In the genomic region with DNA sequence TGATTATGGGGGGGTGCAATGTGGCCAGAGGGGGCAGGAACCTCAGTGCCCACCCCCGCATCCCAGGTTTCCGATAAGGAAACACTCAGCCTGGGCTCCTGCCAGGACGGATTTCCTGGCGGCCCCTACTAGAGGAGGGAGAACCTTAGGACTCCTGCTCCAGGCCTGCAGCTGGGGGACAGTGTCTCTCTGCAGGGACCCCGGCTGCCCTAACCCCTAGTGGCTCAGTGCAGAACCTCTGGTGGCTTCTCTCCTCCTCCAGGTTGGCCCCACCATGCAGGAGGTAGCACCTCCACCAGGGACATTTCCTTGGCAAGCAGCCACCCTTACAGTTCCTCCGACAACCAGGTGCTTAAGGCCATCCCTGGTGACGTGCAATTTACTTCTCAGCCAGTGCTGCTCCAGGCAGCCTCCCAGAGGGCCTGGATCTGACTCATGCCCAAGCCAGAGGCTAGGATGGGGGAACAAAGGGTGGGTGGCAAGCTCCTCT, we compare ENCODE assay signal across 13 cellular contexts. TPM values are rescaled to one million over a fixed set of nuclear protein-coding genes. Genes with fewer than 3 reads are reported as not detected.
DNase-seq lines count a peak whose midpoint lies in the region; ATAC-seq, FAIRE-seq and TF ChIP-seq lines count a peak whose summit lies in the region.
"Had no signal": no experiment of that assay in that cellular context is flagged by ENCODE, and none has a peak within 500 bp of the region (broad histone marks: within the 10 kb centered on the region; RNA-seq: fewer than 3 reads in every experiment).

No MANE protein-coding gene starts in this region.

- H3K4me1 ChIP-seq in pancreas, result no peaks in the 10 kb centered on the region
- H3K4me1 ChIP-seq in OCI-LY7 (ENCODE audit: insufficient read depth, low read length, poor library complexity, severe bottlenecking), result peaks cover 6% of the 10 kb centered on the region

- H3K27ac ChIP-seq in pancreas (no peak overlapping the region), OCI-LY7 (ENCODE audit: low read depth, low read length, poor library complexity, severe bottlenecking) (no peak overlapping the region)

- H3K9me3 ChIP-seq in pancreas (no peaks in the 10 kb centered on the region), OCI-LY7 (ENCODE audit: low read length) (no peaks in the 10 kb centered on the region)

- peaks cover 0 to 4% (median 1%) of the 10 kb centered on the region in 3 donors for H3K27me3 Mint-ChIP-seq in CD14-positive monocyte (ENCODE audit: low read depth in 3 of 3)
- peaks cover 0 to 5% of the 10 kb centered on the region in 2 donors for H3K27me3 Mint-ChIP-seq in natural killer cell treated with Interleukin-12 subunit alpha and Interleukin-12 subunit beta and Interleukin-15 and Interleukin-18, amount 100 ng/mL, for 72 hours

- H3K4me1 Mint-ChIP-seq in CD14-positive monocyte, result peaks cover 7% of the 10 kb centered on the region
- H3K4me1 Mint-ChIP-seq in natural killer cell treated with Interleukin-12 subunit alpha and Interleukin-12 subunit beta and Interleukin-15 and Interleukin-18, amount 100 ng/mL, for 72 hours (ENCODE audit: low read depth in 2 of 2), result no peaks in the 10 kb centered on the region
- H3K4me1 Mint-ChIP-seq: natural killer cell had no signal

- ATAC-seq in pancreas, result peak in 3 of 4 donors; percentile 71 to 83 (median 77)
- no peak for ATAC-seq in natural killer cell treated with Interleukin-12 subunit alpha and Interleukin-12 subunit beta and Interleukin-15 and Interleukin-18, amount 100 ng/mL, for 72 hours
- ATAC-seq in HG02885 (IDR thresholded peaks at IDR 0.05; ENCODE audit: poor library complexity, unreplicated experiment), result no peak
- ATAC-seq: natural killer cell had no signal

- no peaks in the 10 kb centered on the region for H3K9me2 ChIP-seq in OCI-LY7 (ENCODE audit: insufficient read depth, low read length)

- peaks cover 0 to 4% (median 0%) of the 10 kb centered on the region in 7 donors for H3K9me3 Mint-ChIP-seq in CD14-positive monocyte
- H3K9me3 Mint-ChIP-seq in natural killer cell treated with Interleukin-12 subunit alpha and Interleukin-12 subunit beta and Interleukin-15 and Interleukin-18, amount 100 ng/mL, for 72 hours, result no peaks in the 10 kb centered on the region
- H3K9me3 Mint-ChIP-seq: natural killer cell had no signal

- no peak for FAIRE-seq in pancreas (lab: Jason Lieb, UNC)

- no peak overlapping the region for H2AFZ ChIP-seq in OCI-LY7 (ENCODE audit: low read length)

- H3K4me3 Mint-ChIP-seq in CD14-positive monocyte, result no peak overlapping the region
- no peak overlapping the region for H3K4me3 Mint-ChIP-seq in natural killer cell treated with Interleukin-12 subunit alpha and Interleukin-12 subunit beta and Interleukin-15 and Interleukin-18, amount 100 ng/mL, for 72 hours
- H3K4me3 Mint-ChIP-seq: natural killer cell had no signal

- intact Hi-C loops in pancreas (cut with DNase I) (no loop called here), CD14-positive monocyte (cut with micrococcal nuclease) (no loop called here), OCI-LY7 (cut with micrococcal nuclease; ENCODE audit: unreplicated experiment) (no loop called here)

- 61 to 65% methylated on average over 7 of the region's 7 CpGs for WGBS in pancreas, 2 donors

- H3K36me3 Mint-ChIP-seq in CD14-positive monocyte, result peaks cover 57 to 70% of the 10 kb centered on the region in 2 donors
- H3K36me3 Mint-ChIP-seq in natural killer cell treated with Interleukin-12 subunit alpha and Interleukin-12 subunit beta and Interleukin-15 and Interleukin-18, amount 100 ng/mL, for 72 hours, result no peaks in the 10 kb centered on the region
- H3K36me3 Mint-ChIP-seq: natural killer cell had no signal

- H3K36me3 ChIP-seq in pancreas, result no peaks in the 10 kb centered on the region
- peaks cover 97% of the 10 kb centered on the region for H3K36me3 ChIP-seq in OCI-LY7 (ENCODE audit: insufficient read depth, low read length)

- peak; percentile 47 for DNase-seq in NCI-H2107 treated with DMSO at 0.1 percent for 48 hours (lab: John Stamatoyannopoulos, UW; ENCODE audit: unreplicated experiment)
- peak; percentile 53 for DNase-seq in choroid plexus epithelial cell (ENCODE audit: low read depth)
- DNase-seq in pancreas, result peak in 3 of 6 donors; percentile 19 to 47 (median 36)
- no peak for DNase-seq in CD14-positive monocyte (ENCODE audit: low spot score)
- DNase-seq in natural killer cell treated with Interleukin-12 subunit alpha and Interleukin-12 subunit beta and Interleukin-15 and Interleukin-18, amount 100 ng/mL, for 72 hours (ENCODE audit: low spot score), result no peak
- DNase-seq in OCI-LY7 (ENCODE audit: low spot score), result no peak
- DNase-seq: glutamatergic neuron, MM.1S, natural killer cell had no signal

- H3K27me3 ChIP-seq in pancreas, result no peaks in the 10 kb centered on the region

- no peaks in the 10 kb centered on the region for H4K20me1 ChIP-seq in OCI-LY7 (ENCODE audit: insufficient read depth, low read length)

- H3K4me3 ChIP-seq in GM12875 (ENCODE audit: low read depth, low read length), result no peak overlapping the region
- H3K4me3 ChIP-seq in choroid plexus epithelial cell (ENCODE audit: low read depth, low read length), result no peak overlapping the region
- H3K4me3 ChIP-seq in pancreas, result no peak overlapping the region
- H3K4me3 ChIP-seq in OCI-LY7 (ENCODE audit: low read depth, low read length, poor library complexity, severe bottlenecking), result no peak overlapping the region

- TF ChIP-seq CTCF in GM12875 (IDR thresholded peaks at IDR 0.05; ENCODE audit: borderline replicate concordance, insufficient read depth, low read depth, low read length) (0 out of 2 replicates have a peak, but pooled peaks have one; percentile 3), choroid plexus epithelial cell (conservative IDR thresholded peaks at IDR 0.05; ENCODE audit: low read depth, low read length) (no peak), pancreas (IDR thresholded peaks at IDR 0.05) (no peak), CD14-positive monocyte (IDR thresholded peaks at IDR 0.05) (no peak), OCI-LY7 (conservative IDR thresholded peaks at IDR 0.05; ENCODE audit: low read length) (no peak)

- H3K4me2 ChIP-seq in OCI-LY7 (ENCODE audit: low read length), result no peak overlapping the region

- no peaks in the 10 kb centered on the region for H3K79me2 ChIP-seq in OCI-LY7 (ENCODE audit: insufficient read depth, low read depth, low read length)

- POLR2A ChIA-PET in OCI-LY7 (lab: Charles Lee), result no interaction called here

- no peak overlapping the region for H3K27ac Mint-ChIP-seq in CD14-positive monocyte
- H3K27ac Mint-ChIP-seq in natural killer cell treated with Interleukin-12 subunit alpha and Interleukin-12 subunit beta and Interleukin-15 and Interleukin-18, amount 100 ng/mL, for 72 hours, result no peak overlapping the region
- H3K27ac Mint-ChIP-seq: natural killer cell had no signal

- CTCF ChIA-PET in OCI-LY7 (lab: Charles Lee; ENCODE audit: unreplicated experiment), result no interaction called here

- no TSS peak for BruUV-seq in OCI-LY7 (replicated peaks; lab: Mats Ljungman, UMichigan)

RNA-seq across cellular contexts. Expression of a gene that starts 31.9 kb away (rescaled TPM):
- total RNA-seq in pancreas, result 1 to 10 TPM; 1.3 to 5.1 (median 2.0) TPM
- 1 to 10 TPM; 2.1 to 4.4 TPM for polyA plus RNA-seq in pancreas
- polyA plus RNA-seq in CD14-positive monocyte, result 1 to 10 TPM; 3.8 to 4.7 TPM
- total RNA-seq in natural killer cell treated with Interleukin-12 subunit alpha and Interleukin-12 subunit beta and Interleukin-15 and Interleukin-18, amount 100 ng/mL, for 72 hours, result 1 to 10 TPM; 2.4 to 4.9 TPM
- 27.3 and 42.0 TPM in 2 replicates for total RNA-seq in OCI-LY7 (2014; rRNA removed; shearing (Covaris generic))
- total RNA-seq in OCI-LY7 (2022), result 109 and 131 TPM in 2 replicates

RNA-seq across cellular contexts. Expression of a gene that starts 37.7 kb away (rescaled TPM):
- not detected for total RNA-seq in pancreas
- polyA plus RNA-seq in pancreas, result not detected
- under 1 TPM; 0.12 to 0.29 TPM for polyA plus RNA-seq in CD14-positive monocyte
- total RNA-seq in natural killer cell treated with Interleukin-12 subunit alpha and Interleukin-12 subunit beta and Interleukin-15 and Interleukin-18, amount 100 ng/mL, for 72 hours, result not detected
- total RNA-seq in OCI-LY7 (2014; rRNA removed; shearing (Covaris generic)), result not detected in 2 replicates
- total RNA-seq in OCI-LY7 (2022), result not detected in 2 replicates
- total RNA-seq: activated CD8-positive, alpha-beta memory T cell treated with anti-CD3 and anti-CD28 coated beads for 36 hours; aorta; natural killer cell had no signal

Comparison
In these comparisons a context has a peak if more than half of its experiments do, and no peak if none do; other contexts are left out.
1. DNase-seq: peak in NCI-H2107 treated with DMSO at 0.1 percent for 48 hours (single experiment) and choroid plexus epithelial cell (single experiment); none in CD14-positive monocyte (single experiment), natural killer cell treated with Interleukin-12 subunit alpha and Interleukin-12 subunit beta and Interleukin-15 and Interleukin-18, amount 100 ng/mL, for 72 hours (single experiment) and OCI-LY7 (single experiment).
2. ATAC-seq: peak in pancreas (3 of 4); none in natural killer cell treated with Interleukin-12 subunit alpha and Interleukin-12 subunit beta and Interleukin-15 and Interleukin-18, amount 100 ng/mL, for 72 hours (0 of 2) and HG02885 (single experiment).
3. RNA of a gene that starts 31.9 kb away (total RNA-seq): 27.3 to 131 TPM in OCI-LY7; 2.4 to 4.9 TPM in natural killer cell treated with Interleukin-12 subunit alpha and Interleukin-12 subunit beta and Interleukin-15 and Interleukin-18, amount 100 ng/mL, for 72 hours and 1.3 to 5.1 TPM in pancreas; every median in the first group is over 4 times any median in the second.